In the genomic region with DNA sequence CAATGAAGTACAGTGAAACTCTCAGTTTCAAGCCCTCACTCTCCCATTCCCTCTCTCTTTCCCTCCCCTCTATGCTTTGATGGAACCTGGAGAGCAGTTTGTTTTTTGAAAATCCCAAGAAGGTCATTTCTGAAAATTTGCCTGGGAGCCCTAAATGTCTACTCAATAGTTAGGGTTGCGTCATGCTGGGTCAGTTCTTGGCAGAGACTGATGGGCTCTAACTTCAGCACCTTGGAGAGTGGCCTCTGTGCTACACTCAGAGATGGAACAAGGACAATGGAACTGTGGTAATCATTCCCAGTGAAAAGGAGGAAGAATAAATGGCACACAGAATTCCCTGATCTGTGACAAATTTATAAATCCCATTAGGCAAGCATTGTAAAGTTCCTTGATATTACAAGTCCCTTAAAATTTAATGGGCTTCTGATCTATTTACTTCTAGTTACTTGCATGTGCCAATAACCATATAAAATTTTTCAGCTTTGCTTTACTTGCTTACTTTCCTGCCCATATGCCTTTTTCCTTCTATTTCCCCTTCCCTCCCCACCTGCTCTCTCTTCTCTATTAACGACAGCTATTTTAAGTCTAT, we compare ENCODE assay signal across 9 cellular contexts.
DNase-seq lines count a peak whose midpoint lies in the region; ATAC-seq, FAIRE-seq and TF ChIP-seq lines count a peak whose summit lies in the region.
"Had no signal": no experiment of that assay in that cellular context is flagged by ENCODE, and none has a peak within 500 bp of the region (broad histone marks: within the 10 kb centered on the region; RNA-seq: fewer than 3 reads in every experiment).

No MANE protein-coding gene starts in this region.

- no peaks in the 10 kb centered on the region for H3K27me3 ChIP-seq in GM23248 (replicated peaks; ENCODE audit: insufficient read depth)
- H3K27me3 ChIP-seq in endothelial cell of umbilical vein (ENCODE audit: control insufficient read depth in 2 of 2, insufficient read depth in 2 of 2, low read length in 2 of 2), result no peaks in the 10 kb centered on the region
- no peaks in the 10 kb centered on the region for H3K27me3 ChIP-seq in transverse colon

- POLR2A ChIA-PET in endothelial cell of umbilical vein (lab: Charles Lee), result no interaction called here

- H3K4me2 ChIP-seq in GM23248 (ENCODE audit: unreplicated experiment), result no peak overlapping the region
- H3K4me2 ChIP-seq in endothelial cell of umbilical vein (ENCODE audit: insufficient read depth, low read length), result no peak overlapping the region

- H3K4me1 ChIP-seq in GM23248 (ENCODE audit: insufficient read depth), result no peaks in the 10 kb centered on the region
- H3K4me1 ChIP-seq in endothelial cell of umbilical vein (ENCODE audit: control insufficient read depth, extremely low read depth, insufficient read depth, low read length), result no peaks in the 10 kb centered on the region
- H3K4me1 ChIP-seq in transverse colon, result no peaks in the 10 kb centered on the region

- ATAC-seq in GM18868 (IDR thresholded peaks at IDR 0.05; ENCODE audit: unreplicated experiment), result no peak
- ATAC-seq in HG03025 (IDR thresholded peaks at IDR 0.05; ENCODE audit: low FRiP score, unreplicated experiment), result no peak

- H3K9ac ChIP-seq in GM23248, result no peak overlapping the region
- no peak overlapping the region for H3K9ac ChIP-seq in endothelial cell of umbilical vein (replicated peaks; ENCODE audit: extremely low read depth, insufficient read depth, low read length)

- H3K27me3 Mint-ChIP-seq in neural crest cell (ENCODE audit: low read depth), result peaks cover 61% of the 10 kb centered on the region

- no peaks in the 10 kb centered on the region for H3K9me2 ChIP-seq in GM23248 (ENCODE audit: insufficient read depth)

- 7 to 8% methylated on average over 2 of the region's 2 CpGs for WGBS in GM23248 (ENCODE audit: low coverage in 1 of 2, low lambda C conversion rate in 2 of 2, missing lambda C conversion rate in 2 of 2), 2 experiments
- 6 to 24% methylated on average over 2 of the region's 2 CpGs for WGBS in transverse colon (ENCODE audit: low coverage in 1 of 2), 2 donors

- no peaks in the 10 kb centered on the region for H3K36me3 ChIP-seq in GM23248 (ENCODE audit: low read depth)
- no peaks in the 10 kb centered on the region for H3K36me3 ChIP-seq in endothelial cell of umbilical vein (ENCODE audit: control insufficient read depth in 2 of 2, extremely low read depth in 1 of 2, insufficient read depth in 2 of 2, low read length in 2 of 2)
- H3K36me3 ChIP-seq in transverse colon, result no peaks in the 10 kb centered on the region

- TF ChIP-seq CTCF in NB4 (IDR thresholded peaks at IDR 0.05; ENCODE audit: low read depth, low read length) (no peak), endothelial cell of umbilical vein (IDR thresholded peaks at IDR 0.05; ENCODE audit: extremely low read depth in 1 of 2, insufficient read depth in 1 of 2, low read depth in 1 of 2, low read length in 2 of 2) (no peak), neural crest cell (conservative IDR thresholded peaks at IDR 0.05) (no peak), transverse colon (IDR thresholded peaks at IDR 0.05) (no peak)

- DNase-seq in GM23248, result peak; percentile 72
- DNase-seq in NB4 (ENCODE audit: low read depth), result peak; percentile 63
- peak; percentile 35 for DNase-seq in endothelial cell of umbilical vein (ENCODE audit: low read depth, low spot score)
- peak; percentile 62 for DNase-seq in neural crest cell (ENCODE audit: low read depth, low spot score)
- no peak for DNase-seq in transverse colon
- DNase-seq in NCI-H345 treated with DMSO at 0.1 percent for 48 hours (lab: John Stamatoyannopoulos, UW; ENCODE audit: unreplicated experiment), result no peak

- no peak for FAIRE-seq in endothelial cell of umbilical vein (lab: Jason Lieb, UNC)

- CTCF ChIA-PET in endothelial cell of umbilical vein (lab: Charles Lee), result no interaction called here

- TF ChIP-seq POLR2A in NB4 (IDR thresholded peaks at IDR 0.05; ENCODE audit: extremely low read depth, insufficient read length) (no peak), endothelial cell of umbilical vein (IDR thresholded peaks at IDR 0.05; ENCODE audit: low read depth, low read length) (no peak), transverse colon (IDR thresholded peaks at IDR 0.05) (no peak)

- intact Hi-C loops in endothelial cell of umbilical vein (cut with micrococcal nuclease) (no loop called here), transverse colon (cut with DNase I; ENCODE audit: low total_unique reads) (no loop called here)

- H3K27ac Mint-ChIP-seq in neural crest cell (ENCODE audit: unreplicated experiment), result no peak overlapping the region
- H3K27ac Mint-ChIP-seq: stimulated activated naive CD8-positive, alpha-beta T cell treated with anti-CD3 and anti-CD28 coated beads, Interleukin-15, Interleukin-2, amounts not matched to agents 100 ng/mL and 50 ng/mL, for 24 hours had no signal

- no peaks in the 10 kb centered on the region for H3K36me3 Mint-ChIP-seq in neural crest cell (ENCODE audit: low read depth)

- no peaks in the 10 kb centered on the region for H3F3A ChIP-seq in GM23248 (ENCODE audit: insufficient read depth)

- H3K79me2 ChIP-seq in GM23248 (ENCODE audit: insufficient read depth), result no peaks in the 10 kb centered on the region
- H3K79me2 ChIP-seq in endothelial cell of umbilical vein (ENCODE audit: control insufficient read depth, insufficient read depth, low read length), result no peaks in the 10 kb centered on the region

- no peak overlapping the region for H2AFZ ChIP-seq in GM23248
- no peak overlapping the region for H2AFZ ChIP-seq in endothelial cell of umbilical vein (ENCODE audit: low read depth, low read length)

- in situ Hi-C loops in GM23248 (cut with MboI), result no loop called here
- in situ Hi-C loops in transverse colon (cut with MboI; ENCODE audit: low pct_ligation_motif_present in 1 of 4, low pct_unique_long_range_greater_than_20kb in 1 of 4, low sequenced_read_pairs in 3 of 4), result no loop called here

- no peaks in the 10 kb centered on the region for H3K4me1 Mint-ChIP-seq in neural crest cell

- H3K4me3 ChIP-seq in GM23248, result no peak overlapping the region
- H3K4me3 ChIP-seq in NB4 (ENCODE audit: low read depth, low read length), result no peak overlapping the region
- no peak overlapping the region for H3K4me3 ChIP-seq in endothelial cell of umbilical vein (replicated peaks in 1 of 3; ENCODE audit: insufficient read depth in 1 of 3, low read depth in 1 of 3, low read length in 3 of 3)
- no peak overlapping the region for H3K4me3 ChIP-seq in transverse colon

- no peaks in the 10 kb centered on the region for H4K20me1 ChIP-seq in GM23248 (ENCODE audit: insufficient read depth)
- H4K20me1 ChIP-seq in endothelial cell of umbilical vein (replicated peaks; ENCODE audit: control insufficient read depth, extremely low read depth, insufficient read depth, low read length), result no peaks in the 10 kb centered on the region

- TF ChIP-seq EP300 in transverse colon (IDR thresholded peaks at IDR 0.05; ENCODE audit: low read depth), result no peak

- no peaks in the 10 kb centered on the region for H3K9me1 ChIP-seq in endothelial cell of umbilical vein (replicated peaks; ENCODE audit: control insufficient read depth, extremely low read depth, insufficient read depth, low read length)

- no peak overlapping the region for H3K4me3 Mint-ChIP-seq in neural crest cell
- H3K4me3 Mint-ChIP-seq: stimulated activated naive CD8-positive, alpha-beta T cell treated with anti-CD3 and anti-CD28 coated beads, Interleukin-15, Interleukin-2, amounts not matched to agents 100 ng/mL and 50 ng/mL, for 24 hours had no signal

- dilution Hi-C loops in endothelial cell of umbilical vein (cut with MboI; ENCODE audit: extremely low pct_ligation_motif_present, low sequenced_read_pairs), result no loop called here

- no TSS peak for BruUV-seq in endothelial cell of umbilical vein (replicated peaks; lab: Mats Ljungman, UMichigan)

- no peak overlapping the region for H3K27ac ChIP-seq in GM23248
- H3K27ac ChIP-seq in endothelial cell of umbilical vein (ENCODE audit: insufficient read depth, low read depth, low read length), result no peak overlapping the region
- no peak overlapping the region for H3K27ac ChIP-seq in transverse colon

- H3K9me3 ChIP-seq in GM23248 (ENCODE audit: low read depth), result no peaks in the 10 kb centered on the region
- no peaks in the 10 kb centered on the region for H3K9me3 ChIP-seq in endothelial cell of umbilical vein (replicated peaks; ENCODE audit: control insufficient read depth, insufficient read depth, low read length)
- H3K9me3 ChIP-seq in transverse colon, result no peaks in the 10 kb centered on the region

- H3K9me3 Mint-ChIP-seq in neural crest cell, result no peaks in the 10 kb centered on the region
- H3K9me3 Mint-ChIP-seq: stimulated activated naive CD8-positive, alpha-beta T cell treated with anti-CD3 and anti-CD28 coated beads, Interleukin-15, Interleukin-2, amounts not matched to agents 100 ng/mL and 50 ng/mL, for 24 hours had no signal

TF ChIP-seq in endothelial cell of umbilical vein, 7 proteins besides CTCF, POLR2A, EP300 and RAD21:
- TF ChIP-seq FOS (IDR thresholded peaks at IDR 0.05; ENCODE audit: borderline replicate concordance, insufficient read depth, low read length) (no peak), GATA2 (IDR thresholded peaks at IDR 0.05; ENCODE audit: insufficient read depth, insufficient read length, low read depth, low read length) (no peak), POLR2AphosphoS5 (IDR thresholded peaks at IDR 0.05; ENCODE audit: insufficient read depth, low read depth, low read length) (no peak), MYC (IDR thresholded peaks at IDR 0.05; ENCODE audit: low read depth, low read length) (no peak), MAX (IDR thresholded peaks at IDR 0.05; ENCODE audit: insufficient read depth, insufficient read length) (no peak), EZH2 (IDR thresholded peaks at IDR 0.05; ENCODE audit: borderline replicate concordance, low read depth, low read length, severe bottlenecking) (no peak)

Comparison
In these comparisons a context has a peak if more than half of its experiments do, and no peak if none do; other contexts are left out.
1. DNase-seq: peak in GM23248 (single experiment), NB4 (single experiment), endothelial cell of umbilical vein (single experiment) and neural crest cell (single experiment); none in transverse colon (single experiment) and NCI-H345 treated with DMSO at 0.1 percent for 48 hours (single experiment).